In the genomic region with DNA sequence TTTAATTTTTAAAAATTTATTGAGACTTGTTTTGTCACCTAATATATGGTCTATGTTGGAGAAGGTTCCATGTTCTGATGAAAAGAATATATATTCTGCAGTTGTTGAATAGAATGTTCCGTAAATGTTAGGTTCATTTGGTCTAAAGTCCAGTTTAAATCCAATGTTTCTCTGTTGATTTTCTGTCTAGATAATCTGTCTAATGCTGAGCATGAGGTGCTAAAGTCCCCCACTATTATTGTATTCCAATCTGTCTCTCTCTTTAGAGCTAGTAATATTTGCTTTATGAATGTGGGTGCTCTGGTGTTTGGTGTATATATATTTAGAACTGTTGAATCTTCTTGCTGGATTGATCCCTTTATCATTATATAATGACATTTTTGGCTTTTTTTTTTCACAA, we compare ENCODE assay signal across 8 cellular contexts. TPM values are rescaled to one million over a fixed set of nuclear protein-coding genes. Genes with fewer than 3 reads are reported as not detected.
"Had no signal": no experiment of that assay in that cellular context is flagged by ENCODE, and none has a peak within 500 bp of the region (broad histone marks: within the 10 kb centered on the region; RNA-seq: fewer than 3 reads in every experiment).

No MANE protein-coding gene starts in this region.

- DNase-seq: GDM1, GF-D8 had no signal

- H3K4me3 ChIP-seq: GM12878 had no signal

- ATAC-seq: GM12878 had no signal

- FAIRE-seq: GM12878, GM12891, GM12892, GM18507, GM19239 had no signal

RNA-seq across cellular contexts. Expression of gene TRIM15, which starts 15.5 kb away (rescaled TPM):
- total RNA-seq: G401, GM12878 had no signal

RNA-seq across cellular contexts. Expression of gene TRIM10, which starts 17.8 kb away (rescaled TPM):
- total RNA-seq: G401, GM12878 had no signal

RNA-seq across cellular contexts. Expression of gene TRIM40, which starts 42.9 kb away (rescaled TPM):
- total RNA-seq: G401, GM12878 had no signal
- polyA plus RNA-seq: GM12878 had no signal
